ENCODE assay signal across 8 cellular contexts in genomic region chr12:93442411-93443340, GRCh38.
DNase-seq lines count a peak whose midpoint lies in the region; FAIRE-seq and TF ChIP-seq lines count a peak whose summit lies in the region.

No MANE protein-coding gene starts in this region.

- 0 out of 2 replicates have a peak, but pooled peaks cover 3% of the 10 kb centered on the region for H3K36me3 ChIP-seq in SK-N-MC (ENCODE audit: insufficient read depth, low read length)

- peak; percentile 79 for FAIRE-seq in GM19239 (lab: Jason Lieb, UNC)
- FAIRE-seq in urothelium cell line (lab: Jason Lieb, UNC), result no peak

- peak overlapping the region; percentile 97 for H3K4me3 ChIP-seq in SK-N-MC
- peak overlapping the region; percentile 71 for H3K4me3 ChIP-seq in fibroblast of mammary gland (ENCODE audit: control insufficient read depth, low read depth, low read length)

- H3K9me3 ChIP-seq in SK-N-MC (ENCODE audit: low read depth, low read length), result no peaks in the 10 kb centered on the region

- CTCF ChIA-PET in GM10248 (lab: Yijun Ruan, JAX), result interaction anchor here (1.1 to 1.2 kb wide), 2 partner anchors 25 to 288 kb away, joined by 3 read pairs; no protein-coding TSS in a partner anchor

- peak overlapping the region; percentile 99 for H3K9ac ChIP-seq in SK-N-MC (ENCODE audit: insufficient read length)

- TF ChIP-seq CTCF in fibroblast of mammary gland (conservative IDR thresholded peaks at IDR 0.05; ENCODE audit: control insufficient read depth, insufficient read depth, low read depth, low read length), result no peak
- TF ChIP-seq CTCF in GM10248 (IDR thresholded peaks at IDR 0.05; ENCODE audit: control extremely low read depth, extremely low read depth, low read depth, missing control alignments), result no peak

- peak overlapping the region; percentile 94 for H3K27ac ChIP-seq in SK-N-MC

- DNase-seq in GM19239 (ENCODE audit: insufficient read length, low spot score), result no peak
- no peak for DNase-seq in SK-N-MC (ENCODE audit: low read depth, low spot score)
- DNase-seq in fibroblast of mammary gland (ENCODE audit: low read depth), result peak; percentile 16
- DNase-seq in pons (ENCODE audit: low spot score), result peak; percentile 18
- DNase-seq in stimulated activated CD4-positive, alpha-beta T cell treated with anti-CD3 and anti-CD28 coated beads, Interleukin-15, amount 100 ng/mL, for 24 hours, result no peak
- no peak for DNase-seq in CD1c-positive myeloid dendritic cell (ENCODE audit: extremely low spot score)
- DNase-seq in GM10248 (ENCODE audit: extremely low spot score), result no peak
- DNase-seq in urothelium cell line (ENCODE audit: low spot score), result no peak

- POLR2A ChIA-PET in GM10248 (lab: Yijun Ruan, JAX), result interaction anchor here (1.6 kb wide), 1 partner anchor 25 kb away, joined by 4 read pairs; the partner anchor contains the start of gene MRPL42

Comparison
In these comparisons a context has a peak if more than half of its experiments do, and no peak if none do; other contexts are left out.
1. DNase-seq: peak in fibroblast of mammary gland (single experiment) and pons (single experiment); none in GM19239 (single experiment), SK-N-MC (single experiment), stimulated activated CD4-positive, alpha-beta T cell treated with anti-CD3 and anti-CD28 coated beads, Interleukin-15, amount 100 ng/mL, for 24 hours (single experiment), CD1c-positive myeloid dendritic cell (single experiment), GM10248 (single experiment) and urothelium cell line (single experiment).